ENCODE assay signal across 14 cellular contexts in genomic region chr2:44071454-44072046, GRCh38.
DNase-seq lines count a peak whose midpoint lies in the region; ATAC-seq and TF ChIP-seq lines count a peak whose summit lies in the region.
"Had no signal": no experiment of that assay in that cellular context is flagged by ENCODE, and none has a peak within 500 bp of the region (broad histone marks: within the 10 kb centered on the region; RNA-seq: fewer than 3 reads in every experiment).

No MANE protein-coding gene starts in this region.

- no peak overlapping the region for H3K4me3 Mint-ChIP-seq in stimulated activated effector memory CD8-positive, alpha-beta T cell treated with anti-CD3 and anti-CD28 coated beads, Interleukin-12 subunit alpha, Interleukin-12 subunit beta, amount 100 ng/mL, for 72 hours
- H3K4me3 Mint-ChIP-seq: CD4-positive, alpha-beta memory T cell had no signal

- H3K36me3 Mint-ChIP-seq in stimulated activated effector memory CD8-positive, alpha-beta T cell treated with anti-CD3 and anti-CD28 coated beads, Interleukin-12 subunit alpha, Interleukin-12 subunit beta, amount 100 ng/mL, for 72 hours = no peaks in the 10 kb centered on the region
- H3K36me3 Mint-ChIP-seq: CD4-positive, alpha-beta memory T cell had no signal

- H3K27ac ChIP-seq in OCI-LY3 (ENCODE audit: low read length) = peak overlapping the region; percentile 41; the same call in 1 of the 2 replicates
- H3K27ac ChIP-seq: C4-2B, GM23248, HL-60 had no signal

- peaks cover 5% of the 10 kb centered on the region; the same call in 1 of the 2 replicates for H3K9me3 ChIP-seq in OCI-LY3 (ENCODE audit: insufficient read depth, low read length)
- H3K9me3 ChIP-seq: BE2C had no signal

- peak overlapping the region; percentile 6 for H3K4me2 ChIP-seq in OCI-LY3 (ENCODE audit: low read length)

- H3K9ac ChIP-seq in OCI-LY3 (ENCODE audit: low read length) = no peak overlapping the region
- H3K9ac ChIP-seq: GM23248 had no signal

- H4K20me1 ChIP-seq in OCI-LY3 (ENCODE audit: insufficient read depth, low read length) = no peaks in the 10 kb centered on the region

- H3K27me3 ChIP-seq in OCI-LY3 (ENCODE audit: low read depth, low read length) = no peaks in the 10 kb centered on the region
- H3K27me3 ChIP-seq: BE2C had no signal

- ATAC-seq in GM21529 (IDR thresholded peaks at IDR 0.05; ENCODE audit: unreplicated experiment) = peak; percentile 41
- ATAC-seq in stimulated activated effector memory CD8-positive, alpha-beta T cell treated with anti-CD3 and anti-CD28 coated beads, Interleukin-12 subunit alpha, Interleukin-12 subunit beta, amount 100 ng/mL, for 72 hours = peak; percentile 51
- ATAC-seq in HG03571 (IDR thresholded peaks at IDR 0.05; ENCODE audit: unreplicated experiment) = no peak
- no peak for ATAC-seq in GM21737 (IDR thresholded peaks at IDR 0.05; ENCODE audit: unreplicated experiment)

- H3K4me1 Mint-ChIP-seq in stimulated activated effector memory CD8-positive, alpha-beta T cell treated with anti-CD3 and anti-CD28 coated beads, Interleukin-12 subunit alpha, Interleukin-12 subunit beta, amount 100 ng/mL, for 72 hours = no peaks in the 10 kb centered on the region
- H3K4me1 Mint-ChIP-seq: CD4-positive, alpha-beta memory T cell had no signal

- H3K4me3 ChIP-seq in GM12865 (ENCODE audit: low read depth, low read length) (no peak overlapping the region), OCI-LY3 (ENCODE audit: low read length) (no peak overlapping the region)
- H3K4me3 ChIP-seq: GM23248 had no signal

- H3K9me3 Mint-ChIP-seq in stimulated activated effector memory CD8-positive, alpha-beta T cell treated with anti-CD3 and anti-CD28 coated beads, Interleukin-12 subunit alpha, Interleukin-12 subunit beta, amount 100 ng/mL, for 72 hours = no peaks in the 10 kb centered on the region

- no peak overlapping the region for H2AFZ ChIP-seq in OCI-LY3 (ENCODE audit: low read depth, low read length)
- H2AFZ ChIP-seq: GM23248 had no signal

- H3K27ac Mint-ChIP-seq in stimulated activated effector memory CD8-positive, alpha-beta T cell treated with anti-CD3 and anti-CD28 coated beads, Interleukin-12 subunit alpha, Interleukin-12 subunit beta, amount 100 ng/mL, for 72 hours = no peak overlapping the region
- H3K27ac Mint-ChIP-seq: CD4-positive, alpha-beta memory T cell had no signal

- no peak for TF ChIP-seq CTCF in GM12865 (IDR thresholded peaks at IDR 0.05; ENCODE audit: insufficient read depth, low read depth, low read length, missing control alignments)
- no peak for TF ChIP-seq CTCF in OCI-LY3 (IDR thresholded peaks at IDR 0.05; ENCODE audit: low read depth, low read length)

- peaks cover 12% of the 10 kb centered on the region for H3K4me1 ChIP-seq in OCI-LY3 (ENCODE audit: low read length)
- H3K4me1 ChIP-seq: BE2C had no signal

- DNase-seq in GM12865 (ENCODE audit: low read depth) = peak; percentile 54
- no peak for DNase-seq in stimulated activated effector memory CD8-positive, alpha-beta T cell treated with anti-CD3 and anti-CD28 coated beads, Interleukin-12 subunit alpha, Interleukin-12 subunit beta, amount 100 ng/mL, for 72 hours (ENCODE audit: low spot score in 2 of 2)
- DNase-seq in SIG-M5 (lab: John Stamatoyannopoulos, UW) = no peak
- DNase-seq: BE2C; CD4-positive, alpha-beta memory T cell; DMS79; GM23248; H7 had no signal

- H3K79me2 ChIP-seq in OCI-LY3 (ENCODE audit: low read length) = no peaks in the 10 kb centered on the region

- H3K36me3 ChIP-seq in OCI-LY3 (replicated peaks; ENCODE audit: low read depth, low read length) = no peaks in the 10 kb centered on the region
- H3K36me3 ChIP-seq: BE2C had no signal

Comparison
In these comparisons a context has a peak if more than half of its experiments do, and no peak if none do; other contexts are left out.
1. ATAC-seq: peak in GM21529 (single experiment) and stimulated activated effector memory CD8-positive, alpha-beta T cell treated with anti-CD3 and anti-CD28 coated beads, Interleukin-12 subunit alpha, Interleukin-12 subunit beta, amount 100 ng/mL, for 72 hours (single experiment); none in HG03571 (single experiment) and GM21737 (single experiment).